In genomic region chr7:128385988-128386387, GRCh38 we compare ENCODE assay signal across 4 cellular contexts. TPM values are rescaled to one million over a fixed set of nuclear protein-coding genes. Genes with fewer than 3 reads are reported as not detected.
"Had no signal": no experiment of that assay in that cellular context is flagged by ENCODE, and none has a peak within 500 bp of the region (broad histone marks: within the 10 kb centered on the region; RNA-seq: fewer than 3 reads in every experiment).

No MANE protein-coding gene starts in this region.

RNA-seq across cellular contexts. Expression of gene PRRT4, which starts 24.5 kb away (rescaled TPM):
- total RNA-seq: HT-29, MCF 10A, RPMI7951, SJSA1 had no signal
